Comparison of ENCODE assay signal across 15 cellular contexts in the genomic region with DNA sequence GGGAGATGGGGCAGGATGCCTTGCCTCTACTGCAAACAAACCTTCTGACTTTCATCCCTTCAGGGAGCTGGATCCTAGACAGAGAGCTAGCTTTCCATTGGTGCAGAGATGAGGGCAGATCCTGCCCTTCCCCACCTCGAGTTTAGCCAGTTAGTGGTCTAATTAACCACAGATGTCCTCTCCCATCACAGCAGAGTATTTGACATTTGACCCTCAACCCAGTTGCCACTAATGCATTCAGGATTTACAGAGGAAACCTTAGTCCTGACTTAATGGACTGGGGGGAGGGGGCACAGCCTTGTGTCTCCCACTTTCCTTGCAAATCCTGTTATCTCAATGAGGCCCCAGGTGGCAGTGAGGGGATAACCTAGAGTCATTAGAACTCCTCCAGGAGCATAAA. TPM values are rescaled to one million over a fixed set of nuclear protein-coding genes. Genes with fewer than 3 reads are reported as not detected.
DNase-seq lines count a peak whose midpoint lies in the region; ATAC-seq and TF ChIP-seq lines count a peak whose summit lies in the region.
"Had no signal": no experiment of that assay in that cellular context is flagged by ENCODE, and none has a peak within 500 bp of the region (broad histone marks: within the 10 kb centered on the region; RNA-seq: fewer than 3 reads in every experiment).

No MANE protein-coding gene starts in this region.

- dilution Hi-C loops in IMR-90 (cut with HindIII; ENCODE audit: low sequenced_read_pairs, unreplicated experiment), result no loop called here

- H3K27ac ChIP-seq in IMR-90 (ENCODE audit: insufficient read depth, low read length) (no peak overlapping the region), hepatocyte (no peak overlapping the region), caudate nucleus (ENCODE audit: low read depth, low read length) (no peak overlapping the region)

- H3K4me1 ChIP-seq in IMR-90 (ENCODE audit: control insufficient read depth, insufficient read depth, low read length) (peaks cover 9% of the 10 kb centered on the region), adipocyte (ENCODE audit: control insufficient read depth, insufficient read depth, low read length) (peaks cover 11% of the 10 kb centered on the region), hepatocyte (ENCODE audit: insufficient read depth) (no peaks in the 10 kb centered on the region)

- H2BK20ac ChIP-seq in IMR-90 (ENCODE audit: low read depth, low read length), result no peak overlapping the region

- H2AK9ac ChIP-seq in IMR-90 (replicated peaks; ENCODE audit: low read depth, low read length, poor library complexity), result peak overlapping the region; percentile 5

- no peak overlapping the region for H3K56ac ChIP-seq in IMR-90 (ENCODE audit: extremely low read depth, insufficient read depth, low read length)

- H3K36me3 ChIP-seq in IMR-90 (ENCODE audit: control insufficient read depth, insufficient read depth, low read length) (peaks cover 28% of the 10 kb centered on the region), adipocyte (ENCODE audit: control insufficient read depth, insufficient read depth, low read length, severe bottlenecking) (peaks cover 29% of the 10 kb centered on the region), hepatocyte (replicated peaks; ENCODE audit: insufficient read depth, low read depth) (no peaks in the 10 kb centered on the region)

- peaks cover 35% of the 10 kb centered on the region for H4K20me1 ChIP-seq in IMR-90 (ENCODE audit: insufficient read depth, low read length)
- H4K20me1 ChIP-seq in hepatocyte (ENCODE audit: insufficient read depth, poor library complexity, severe bottlenecking), result peaks cover 36% of the 10 kb centered on the region

- POLR2A ChIA-PET in IMR-90 (lab: Charles Lee; ENCODE audit: unreplicated experiment), result interaction anchor here (0.5 kb wide), 1 partner anchor 10 kb away, joined by 3 read pairs; no protein-coding TSS in a partner anchor

- H2BK5ac ChIP-seq in IMR-90 (ENCODE audit: low read depth, low read length, poor library complexity, severe bottlenecking), result no peak overlapping the region

- in situ Hi-C loops in IMR-90 (cut with MboI; ENCODE audit: low sequenced_read_pairs), result no loop called here

- TF ChIP-seq CTCF in IMR-90 (conservative IDR thresholded peaks at IDR 0.05; ENCODE audit: low read depth, low read length) (no peak), hepatocyte (IDR thresholded peaks at IDR 0.05; ENCODE audit: poor library complexity) (no peak)

- no peak overlapping the region for H3K23ac ChIP-seq in IMR-90 (ENCODE audit: low read depth, low read length)

- H3K14ac ChIP-seq in IMR-90 (replicated peaks; ENCODE audit: low read depth, low read length), result no peak overlapping the region

- CTCF ChIA-PET in IMR-90 (lab: Yijun Ruan, JAX), result no interaction called here

- H2AK5ac ChIP-seq in IMR-90 (ENCODE audit: low read depth, low read length), result no peak overlapping the region; the same call in 1 of the 2 replicates

- DNase-seq in AG08395 (ENCODE audit: low spot score) (peak; percentile 34), IMR-90 (peak; percentile 19), adipocyte (ENCODE audit: low read depth) (peak; percentile 19), iPS-NIHi7 (ENCODE audit: extremely low spot score) (peak; percentile 32), hepatocyte (ENCODE audit: low spot score) (no peak), caudate nucleus (lab: John Stamatoyannopoulos, UW) (no peak)
- DNase-seq in stimulated activated naive CD4-positive, alpha-beta T cell treated with Interleukin-2 at 50 U/mL for 16 hours (lab: John Stamatoyannopoulos, UW), result no peak
- DNase-seq: activated naive CD4-positive, alpha-beta T cell; CD8-positive, alpha-beta memory T cell; left cardiac atrium; NCI-H1092 treated with DMSO at 0.1 percent for 48 hours; NCI-H226; OCI-M1; stimulated activated CD4-positive, alpha-beta T cell treated with anti-CD3 and anti-CD28 coated beads, Interleukin-4, amount 100 ng/mL, for 24 hours had no signal

- ATAC-seq in IMR-90 (ENCODE audit: low read depth) (peak; percentile 64), GM18858 (IDR thresholded peaks at IDR 0.05; ENCODE audit: unreplicated experiment) (no peak)
- ATAC-seq: left cardiac atrium had no signal

- H3K4me3 ChIP-seq in IMR-90 (ENCODE audit: insufficient read depth, low read depth, low read length), result no peak overlapping the region
- no peak overlapping the region for H3K4me3 ChIP-seq in adipocyte (ENCODE audit: low read length)
- H3K4me3 ChIP-seq in hepatocyte, result no peak overlapping the region

- H4K91ac ChIP-seq in IMR-90 (ENCODE audit: insufficient read depth, low read depth, low read length), result no peak overlapping the region

- H3K79me1 ChIP-seq in IMR-90 (ENCODE audit: low read depth in 1 of 2, low read length in 2 of 2), result peaks cover 28 to 73% of the 10 kb centered on the region in 2 experiments

- H3K18ac ChIP-seq in IMR-90 (ENCODE audit: low read depth, low read length), result no peak overlapping the region

- no peak overlapping the region for H4K5ac ChIP-seq in IMR-90 (ENCODE audit: low read depth, low read length)

- no peak overlapping the region for H3K4ac ChIP-seq in IMR-90 (ENCODE audit: low read depth, low read length)

- no TSS peak for BruUV-seq in IMR-90 (replicated peaks; lab: Mats Ljungman, UMichigan)

- peaks cover 9% of the 10 kb centered on the region for H3K9me1 ChIP-seq in IMR-90 (ENCODE audit: insufficient read depth, low read length)

- no peak overlapping the region for H2BK120ac ChIP-seq in IMR-90 (ENCODE audit: low read depth, low read length)

- H3K4me2 ChIP-seq in IMR-90 (ENCODE audit: low read depth, low read length), result no peak overlapping the region
- H3K4me2 ChIP-seq in hepatocyte, result no peak overlapping the region

- no peak overlapping the region for H2BK15ac ChIP-seq in IMR-90 (ENCODE audit: low read depth, low read length)

- intact Hi-C loops in IMR-90 (cut with micrococcal nuclease), result no loop called here

- H3K27me3 ChIP-seq in IMR-90 (ENCODE audit: control insufficient read depth, insufficient read depth, low read length) (no peaks in the 10 kb centered on the region), adipocyte (replicated peaks; ENCODE audit: control insufficient read depth, insufficient read depth, low read length) (no peaks in the 10 kb centered on the region), hepatocyte (no peaks in the 10 kb centered on the region)

- TF ChIP-seq RAD21 in IMR-90 (IDR thresholded peaks at IDR 0.05; ENCODE audit: low read length), result no peak

- H2AFZ ChIP-seq in IMR-90 (replicated peaks; ENCODE audit: low read length, poor library complexity) (no peak overlapping the region), hepatocyte (no peak overlapping the region)

- no peak overlapping the region for H4K8ac ChIP-seq in IMR-90 (ENCODE audit: low read depth in 2 of 2, low read length in 2 of 2)

- no CpG with 5 or more reads among the region's 1 CpG for WGBS in IMR-90 (ENCODE audit: extremely low coverage in 2 of 2, insufficient read length in 1 of 2), 2 experiments
- 6% methylated on average over 1 of the region's 1 CpG for WGBS in hepatocyte (ENCODE audit: low lambda C conversion rate, missing lambda C conversion rate)

- no peaks in the 10 kb centered on the region for H3K9me2 ChIP-seq in hepatocyte (replicated peaks; ENCODE audit: insufficient read depth)

- H3K9me3 ChIP-seq in IMR-90 (ENCODE audit: control insufficient read depth, insufficient read depth, low read length) (no peaks in the 10 kb centered on the region), adipocyte (ENCODE audit: control insufficient read depth, low read length) (no peaks in the 10 kb centered on the region), hepatocyte (ENCODE audit: low read depth) (no peaks in the 10 kb centered on the region)

- H3K79me2 ChIP-seq in hepatocyte, result peaks cover 85% of the 10 kb centered on the region

- no peak for TF ChIP-seq POLR2A in IMR-90 (IDR thresholded peaks at IDR 0.05; ENCODE audit: low read depth, low read length)

- H3K9ac ChIP-seq in IMR-90 (ENCODE audit: low read depth, low read length) (no peak overlapping the region), adipocyte (ENCODE audit: low read length) (no peak overlapping the region)

RNA-seq across cellular contexts. Expression of a gene that starts 10.2 kb away (rescaled TPM):
- total RNA-seq in IMR-90 (2012; rRNA removed), result 40.0 and 40.8 TPM in 2 replicates
- 29.3 and 40.2 TPM in 2 replicates for polyA plus RNA-seq in IMR-90 (2012; rRNA removed)
- polyA plus RNA-seq in IMR-90 (2012; cell fraction: cytosol; rRNA removed), result 16.4 and 26.3 TPM in 2 replicates
- polyA plus RNA-seq in IMR-90 (2012; cell fraction: nucleus; rRNA removed; ENCODE audit: low replicate concordance), result 48.3 and 65.0 TPM in 2 replicates
- 39.3 and 46.8 TPM in 2 replicates for total RNA-seq in hepatocyte
- 8.2 and 11.1 TPM in 2 replicates for polyA plus RNA-seq in hepatocyte

RNA-seq across cellular contexts. Expression of a gene that starts 35.9 kb away (rescaled TPM):
- 9.1 and 9.7 TPM in 2 replicates for total RNA-seq in IMR-90 (2012; rRNA removed)
- polyA plus RNA-seq in IMR-90 (2012; rRNA removed), result 14.9 and 16.1 TPM in 2 replicates
- polyA plus RNA-seq in IMR-90 (2012; cell fraction: cytosol; rRNA removed), result 3.5 and 6.3 TPM in 2 replicates
- 23.8 and 64.0 TPM in 2 replicates for polyA plus RNA-seq in IMR-90 (2012; cell fraction: nucleus; rRNA removed; ENCODE audit: low replicate concordance)
- total RNA-seq in hepatocyte, result 10.0 and 11.0 TPM in 2 replicates
- polyA plus RNA-seq in hepatocyte, result 16.5 and 18.5 TPM in 2 replicates

RNA-seq across cellular contexts. Expression of a gene that starts 36.6 kb away (rescaled TPM):
- total RNA-seq in IMR-90 (2012; rRNA removed) (510 and 828 TPM in 2 replicates), hepatocyte (127 and 166 TPM in 2 replicates)
- polyA plus RNA-seq in IMR-90 (2012; rRNA removed) (480 and 525 TPM in 2 replicates), hepatocyte (252 and 275 TPM in 2 replicates)
- 600 and 763 TPM in 2 replicates for polyA plus RNA-seq in IMR-90 (2012; cell fraction: cytosol; rRNA removed)
- polyA plus RNA-seq in IMR-90 (2012; cell fraction: nucleus; rRNA removed; ENCODE audit: low replicate concordance), result 201 and 228 TPM in 2 replicates

RNA-seq across cellular contexts. Expression of a gene that starts 41.0 kb away (rescaled TPM):
- 1.1 and 1.4 TPM in 2 replicates for total RNA-seq in IMR-90 (2012; rRNA removed)
- 18.2 and 27.8 TPM in 2 replicates for polyA plus RNA-seq in IMR-90 (2012; rRNA removed)
- 17.3 and 39.2 TPM in 2 replicates for polyA plus RNA-seq in IMR-90 (2012; cell fraction: cytosol; rRNA removed)
- polyA plus RNA-seq in IMR-90 (2012; cell fraction: nucleus; rRNA removed; ENCODE audit: low replicate concordance), result 30.3 and 77.5 TPM in 2 replicates
- 7.2 and 8.7 TPM in 2 replicates for total RNA-seq in hepatocyte
- 11.0 and 13.0 TPM in 2 replicates for polyA plus RNA-seq in hepatocyte

RNA-seq across cellular contexts. Expression of a gene that starts 59.0 kb away (rescaled TPM):
- total RNA-seq in IMR-90 (2012; rRNA removed), result 1.3 and 1.4 TPM in 2 replicates
- 14.1 and 20.3 TPM in 2 replicates for polyA plus RNA-seq in IMR-90 (2012; rRNA removed)
- polyA plus RNA-seq in IMR-90 (2012; cell fraction: cytosol; rRNA removed), result 5.4 and 10.6 TPM in 2 replicates
- 2.6 and 4.6 TPM in 2 replicates for polyA plus RNA-seq in IMR-90 (2012; cell fraction: nucleus; rRNA removed; ENCODE audit: low replicate concordance)
- total RNA-seq in hepatocyte, result 4.9 and 5.0 TPM in 2 replicates
- 37.0 and 41.6 TPM in 2 replicates for polyA plus RNA-seq in hepatocyte

Comparison
In these comparisons a context has a peak if more than half of its experiments do, and no peak if none do; other contexts are left out.
1. DNase-seq: peak in AG08395 (single experiment), IMR-90 (single experiment), adipocyte (single experiment) and iPS-NIHi7 (single experiment); none in hepatocyte (single experiment), stimulated activated naive CD4-positive, alpha-beta T cell treated with Interleukin-2 at 50 U/mL for 16 hours (single experiment) and caudate nucleus (0 of 61).